14 cellular contexts compared by ENCODE assay signal in genomic region chr3:126567696-126568438, GRCh38. TPM values are rescaled to one million over a fixed set of nuclear protein-coding genes. Genes with fewer than 3 reads are reported as not detected.
DNase-seq lines count a peak whose midpoint lies in the region; ATAC-seq and TF ChIP-seq lines count a peak whose summit lies in the region.
"Had no signal": no experiment of that assay in that cellular context is flagged by ENCODE, and none has a peak within 500 bp of the region (broad histone marks: within the 10 kb centered on the region; RNA-seq: fewer than 3 reads in every experiment).

No MANE protein-coding gene starts in this region.

- H3K9me3 ChIP-seq in HCT116 (ENCODE audit: control insufficient read depth in 1 of 2, insufficient read depth in 1 of 2, low read depth in 1 of 2, low read length in 2 of 2) (no peaks in the 10 kb centered on the region), heart right ventricle (peaks cover 0 to 6% (median 0%) of the 10 kb centered on the region in 11 donors), OCI-LY7 (ENCODE audit: low read length) (no peaks in the 10 kb centered on the region)

- 47 to 52% methylated on average over 10 of the region's 10 CpGs for WGBS in heart right ventricle, 2 donors

- peak; percentile 82 for ATAC-seq in HCT116
- ATAC-seq in heart right ventricle: peak; percentile 34 to 91 (median 74)
- no peak for ATAC-seq in stimulated activated memory B cell treated with anti-CD40 and anti-IgM and Interleukin-4, amounts not matched to agents 10 μg/mL and 1 μg/mL and 100 μg/mL, for 72 hours

- H3K36me3 ChIP-seq in HCT116 (ENCODE audit: control insufficient read depth in 1 of 2, insufficient read depth in 2 of 2, low read length in 2 of 2) (no peaks in the 10 kb centered on the region), heart right ventricle (no peaks in the 10 kb centered on the region), OCI-LY7 (ENCODE audit: insufficient read depth, low read length) (no peaks in the 10 kb centered on the region)

- H2AFZ ChIP-seq in HCT116 (ENCODE audit: low read depth, low read length, poor library complexity, severe bottlenecking) (no peak overlapping the region), OCI-LY7 (ENCODE audit: low read length) (no peak overlapping the region)

- no peaks in the 10 kb centered on the region for H3K36me3 Mint-ChIP-seq in stimulated activated memory B cell treated with anti-CD40 and anti-IgM and Interleukin-4, amounts not matched to agents 10 μg/mL and 1 μg/mL and 100 μg/mL, for 72 hours

- H3K27me3 Mint-ChIP-seq in stimulated activated memory B cell treated with anti-CD40 and anti-IgM and Interleukin-4, amounts not matched to agents 10 μg/mL and 1 μg/mL and 100 μg/mL, for 72 hours: peaks cover 38% of the 10 kb centered on the region

- TF ChIP-seq CTCF in HCT116 (IDR thresholded peaks at IDR 0.05 in 2 of 3, conservative IDR thresholded peaks at IDR 0.05 in 1 of 3; ENCODE audit: borderline replicate concordance in 1 of 3, insufficient read depth in 1 of 3, low read depth in 2 of 3, low read length in 2 of 3): peak; percentile 16 to 23 (median 21); a peak in 2 of 6 replicates
- TF ChIP-seq CTCF in RWPE1 (conservative IDR thresholded peaks at IDR 0.05; ENCODE audit: low read depth): no peak
- peak in 7 of 9 donors; percentile 14 to 55 (median 41) for TF ChIP-seq CTCF in heart right ventricle (IDR thresholded peaks at IDR 0.05)
- no peak for TF ChIP-seq CTCF in OCI-LY7 (conservative IDR thresholded peaks at IDR 0.05; ENCODE audit: low read length)

- H3K4me3 ChIP-seq in HCT116 (replicated peaks in 1 of 2; ENCODE audit: low read depth in 1 of 2, low read length in 2 of 2) (no peak overlapping the region), heart right ventricle (no peak overlapping the region), OCI-LY7 (ENCODE audit: low read depth, low read length, poor library complexity, severe bottlenecking) (no peak overlapping the region)

- no peaks in the 10 kb centered on the region for H3K79me2 ChIP-seq in HCT116 (ENCODE audit: insufficient read depth, low read length)
- H3K79me2 ChIP-seq in OCI-LY7 (ENCODE audit: insufficient read depth, low read depth, low read length): no peaks in the 10 kb centered on the region

- RAD21 ChIA-PET in HCT116 (lab: Charles Lee; ENCODE audit: low non-redundant PET in 1 of 2, low total read pairs in 2 of 2, uncharacterized antibody in 2 of 2, unreplicated experiment in 2 of 2): no interaction called here

- no peak overlapping the region for H3K4me2 ChIP-seq in HCT116 (ENCODE audit: low read length)
- no peak overlapping the region for H3K4me2 ChIP-seq in OCI-LY7 (ENCODE audit: low read length)

- CTCF ChIA-PET in HCT116 (lab: Charles Lee) (no interaction called here), RWPE1 (lab: Yijun Ruan, JAX) (no interaction called here), OCI-LY7 (lab: Charles Lee; ENCODE audit: unreplicated experiment) (no interaction called here)

- H3K4me1 ChIP-seq in HCT116 (ENCODE audit: control insufficient read depth in 1 of 2, insufficient read depth in 2 of 2, low read length in 2 of 2) (no peaks in the 10 kb centered on the region), heart right ventricle (no peaks in the 10 kb centered on the region), OCI-LY7 (ENCODE audit: insufficient read depth, low read length, poor library complexity, severe bottlenecking) (no peaks in the 10 kb centered on the region)

- peaks cover 4% of the 10 kb centered on the region for H3K9me3 Mint-ChIP-seq in stimulated activated memory B cell treated with anti-CD40 and anti-IgM and Interleukin-4, amounts not matched to agents 10 μg/mL and 1 μg/mL and 100 μg/mL, for 72 hours

- intact Hi-C loops in HCT116 (cut with micrococcal nuclease): no loop called here
- intact Hi-C loops in heart right ventricle (cut with DNase I): loop anchor here in 4 of 10 donors (5.0 kb wide), 2 partner anchors 41 to 46 kb away; partner anchors contain the start of gene CHST13 (in 3 of the 4)
- intact Hi-C loops in posterior vena cava (cut with DNase I): no loop called here
- intact Hi-C loops in OCI-LY7 (cut with micrococcal nuclease; ENCODE audit: unreplicated experiment): no loop called here

- H3K9ac ChIP-seq in HCT116 (ENCODE audit: low read length): no peak overlapping the region

- H3K27ac Mint-ChIP-seq in stimulated activated memory B cell treated with anti-CD40 and anti-IgM and Interleukin-4, amounts not matched to agents 10 μg/mL and 1 μg/mL and 100 μg/mL, for 72 hours: no peak overlapping the region
- H3K27ac Mint-ChIP-seq: activated naive CD4-positive, alpha-beta T cell treated with anti-CD3 and anti-CD28 coated beads for 36 hours; stimulated activated naive CD8-positive, alpha-beta T cell treated with anti-CD3 and anti-CD28 coated beads, Interleukin-15, Interleukin-2, amounts not matched to agents 100 ng/mL and 50 ng/mL, for 24 hours had no signal

- no peak overlapping the region for H3K27ac ChIP-seq in HCT116 (ENCODE audit: low read depth, low read length)
- H3K27ac ChIP-seq in RWPE1: no peak overlapping the region
- H3K27ac ChIP-seq in heart right ventricle: no peak overlapping the region
- no peak overlapping the region for H3K27ac ChIP-seq in OCI-LY7 (ENCODE audit: low read depth, low read length, poor library complexity, severe bottlenecking)

- TF ChIP-seq RAD21 in HCT116 (IDR thresholded peaks at IDR 0.05; ENCODE audit: low read depth): peak; percentile 40

- DNase-seq in HCT116 (ENCODE audit: low read depth, low spot score) (no peak), RWPE1 (ENCODE audit: low spot score) (peak; percentile 19), heart right ventricle (no peak), posterior vena cava (ENCODE audit: low spot score) (peak; percentile 38), OCI-LY7 (ENCODE audit: low spot score) (no peak), DMS153 (lab: John Stamatoyannopoulos, UW) (no peak)
- DNase-seq: activated CD4-positive, alpha-beta T cell treated with anti-CD3 and anti-CD28 coated beads, Interleukin-2, amount 50 U/mL, for 4 hours; activated naive CD4-positive, alpha-beta T cell treated with anti-CD3 and anti-CD28 coated beads for 36 hours; central memory CD4-positive, alpha-beta T cell; kidney glomerular epithelial cell; occipital lobe; stimulated activated CD4-positive, alpha-beta T cell treated with anti-CD3 and anti-CD28 coated beads, Interleukin-2, amount 100 ng/mL, for 48 hours had no signal

- TF ChIP-seq POLR2A in HCT116 (IDR thresholded peaks at IDR 0.05; ENCODE audit: borderline replicate concordance, extremely low read depth, insufficient read depth, insufficient read length): no peak

- H3K4me1 Mint-ChIP-seq in stimulated activated memory B cell treated with anti-CD40 and anti-IgM and Interleukin-4, amounts not matched to agents 10 μg/mL and 1 μg/mL and 100 μg/mL, for 72 hours: no peaks in the 10 kb centered on the region

- no peak overlapping the region for H3K4me3 Mint-ChIP-seq in stimulated activated memory B cell treated with anti-CD40 and anti-IgM and Interleukin-4, amounts not matched to agents 10 μg/mL and 1 μg/mL and 100 μg/mL, for 72 hours
- H3K4me3 Mint-ChIP-seq: activated naive CD4-positive, alpha-beta T cell treated with anti-CD3 and anti-CD28 coated beads for 36 hours; stimulated activated naive CD8-positive, alpha-beta T cell treated with anti-CD3 and anti-CD28 coated beads, Interleukin-15, Interleukin-2, amounts not matched to agents 100 ng/mL and 50 ng/mL, for 24 hours had no signal

- BruUV-seq in HCT116 (replicated peaks; lab: Mats Ljungman, UMichigan) (no TSS peak), OCI-LY7 (replicated peaks; lab: Mats Ljungman, UMichigan) (no TSS peak)

- H3K27me3 ChIP-seq in HCT116 (ENCODE audit: insufficient read depth, low read length) (no peaks in the 10 kb centered on the region), heart right ventricle (peaks cover 0 to 3% (median 0%) of the 10 kb centered on the region in 7 donors)

- POLR2A ChIA-PET in HCT116 (lab: Charles Lee) (no interaction called here), RWPE1 (lab: Yijun Ruan, JAX; ENCODE audit: low non-redundant PET) (no interaction called here), OCI-LY7 (lab: Charles Lee) (no interaction called here)

- H3K9me2 ChIP-seq in HCT116 (ENCODE audit: insufficient read depth) (no peaks in the 10 kb centered on the region), OCI-LY7 (ENCODE audit: insufficient read depth, low read length) (0 out of 2 replicates have a peak, but pooled peaks cover 3% of the 10 kb centered on the region)

- no peaks in the 10 kb centered on the region for H4K20me1 ChIP-seq in HCT116 (ENCODE audit: insufficient read depth)
- H4K20me1 ChIP-seq in OCI-LY7 (ENCODE audit: insufficient read depth, low read length): no peaks in the 10 kb centered on the region

TF ChIP-seq in HCT116, 20 proteins besides CTCF, POLR2A, EP300 and RAD21 (continues in another document):
- no peak for TF ChIP-seq SP1 (IDR thresholded peaks at IDR 0.05; ENCODE audit: low read depth)
- no peak for TF ChIP-seq EZH2phosphoT487 (IDR thresholded peaks at IDR 0.05; ENCODE audit: borderline replicate concordance)
- no peak for TF ChIP-seq SRF (IDR thresholded peaks at IDR 0.05; ENCODE audit: low read depth)
- TF ChIP-seq SIN3A (IDR thresholded peaks at IDR 0.05; ENCODE audit: low read depth): no peak
- no peak for TF ChIP-seq POLR2AphosphoS5 (IDR thresholded peaks at IDR 0.05; ENCODE audit: low read depth, low read length)
- TF ChIP-seq FOSL1 (IDR thresholded peaks at IDR 0.05; ENCODE audit: low read depth): no peak
- TF ChIP-seq JUND (IDR thresholded peaks at IDR 0.05): no peak
- no peak for TF ChIP-seq CBX3 (IDR thresholded peaks at IDR 0.05; ENCODE audit: low read depth)
- no peak for TF ChIP-seq TCF7L2 (IDR thresholded peaks at IDR 0.05; ENCODE audit: borderline replicate concordance, extremely low read depth, insufficient read depth, insufficient read length)

RNA-seq across cellular contexts. Expression of gene C3orf22, which starts 9.1 kb away (rescaled TPM):
- total RNA-seq in HCT116 (2021; ENCODE audit: unreplicated experiment) (not detected), heart right ventricle (under 1 TPM in 1 of 10 donors, not detected in 9; 0.26 TPM), posterior vena cava (not detected), OCI-LY7 (2022) (not detected in 2 replicates)
- polyA plus RNA-seq in HCT116 (2012): 0.05 TPM in 1 of 2 replicates, not detected in the other
- not detected for polyA plus RNA-seq in heart right ventricle
- total RNA-seq in OCI-LY7 (2014; rRNA removed; shearing (Covaris generic)): not detected in 2 replicates
- total RNA-seq: activated naive CD4-positive, alpha-beta T cell treated with anti-CD3 and anti-CD28 coated beads for 36 hours; occipital lobe had no signal

RNA-seq across cellular contexts. Expression of gene CHST13, which starts 43.9 kb away (rescaled TPM):
- total RNA-seq in HCT116 (2021; ENCODE audit: unreplicated experiment) (0.91 TPM), heart right ventricle (1 to 10 TPM in 1 of 10 donors, under 1 TPM in 9; 0.15 to 1.2 (median 0.53) TPM), posterior vena cava (under 1 TPM; 0.86 to 0.88 TPM), OCI-LY7 (2022) (not detected in 2 replicates)
- 0.39 and 0.57 TPM in 2 replicates for polyA plus RNA-seq in HCT116 (2012)
- under 1 TPM; 0.12 to 0.15 TPM for polyA plus RNA-seq in heart right ventricle
- not detected in 2 replicates for total RNA-seq in OCI-LY7 (2014; rRNA removed; shearing (Covaris generic))
- total RNA-seq: activated naive CD4-positive, alpha-beta T cell treated with anti-CD3 and anti-CD28 coated beads for 36 hours; occipital lobe had no signal

RNA-seq across cellular contexts. Expression of gene UROC1, which starts 50.3 kb away (rescaled TPM):
- total RNA-seq in HCT116 (2021; ENCODE audit: unreplicated experiment) (not detected), heart right ventricle (not detected), posterior vena cava (not detected), OCI-LY7 (2022) (not detected in 2 replicates)
- 0.06 TPM in 1 of 2 replicates, not detected in the other for polyA plus RNA-seq in HCT116 (2012)
- under 1 TPM in 1 of 2 donors, not detected in 1; 0.01 TPM for polyA plus RNA-seq in heart right ventricle
- 0.09 TPM in 1 of 2 replicates, not detected in the other for total RNA-seq in OCI-LY7 (2014; rRNA removed; shearing (Covaris generic))
- total RNA-seq: activated naive CD4-positive, alpha-beta T cell treated with anti-CD3 and anti-CD28 coated beads for 36 hours; occipital lobe had no signal

Comparison
In these comparisons a context has a peak if more than half of its experiments do, and no peak if none do; other contexts are left out.
1. DNase-seq: peak in RWPE1 (single experiment) and posterior vena cava (single experiment); none in HCT116 (single experiment), heart right ventricle (0 of 2), OCI-LY7 (single experiment) and DMS153 (single experiment).
2. CTCF ChIP-seq: peak in HCT116 (3 of 3) and heart right ventricle (7 of 9); none in RWPE1 (single experiment) and OCI-LY7 (single experiment).